In genomic region chr7:25360471-25360870, GRCh38 we compare ENCODE assay signal across 16 cellular contexts.
A peak's percentile ranks its signal among the peaks of the same experiment; 100 is the strongest.
DNase-seq lines count a peak whose midpoint lies in the region.
"Had no signal": no experiment of that assay in that cellular context is flagged by ENCODE, and none has a peak within 500 bp of the region (broad histone marks: within the 10 kb centered on the region; RNA-seq: fewer than 3 reads in every experiment).

No MANE protein-coding gene starts in this region.

- DNase-seq in NCI-H1694 treated with DMSO at 0.1 percent for 48 hours (lab: John Stamatoyannopoulos, UW): peak; percentile 44
- DNase-seq in NCI-H1694 (lab: John Stamatoyannopoulos, UW): no peak
- DNase-seq in NCI-H446 treated with DMSO at 0.1 percent for 48 hours (lab: John Stamatoyannopoulos, UW): peak; percentile 44
- DNase-seq in kidney glomerular epithelial cell (lab: John Stamatoyannopoulos, UW): peak; percentile 10
- DNase-seq in SK-N-DZ (ENCODE audit: low spot score): no peak
- no peak for DNase-seq in activated T-cell treated with anti-CD3 and anti-CD28 coated beads, Interleukin-2, amount 50 U/mL, for 48 hours
- DNase-seq in NCI-H2196 treated with DMSO at 0.1 percent for 48 hours (lab: John Stamatoyannopoulos, UW; ENCODE audit: unreplicated experiment): no peak
- DNase-seq: 8988T; activated CD8-positive, alpha-beta memory T cell treated with anti-CD3 and anti-CD28 coated beads, Interleukin-2, amount 50 U/mL, for 48 hours; activated naive CD8-positive, alpha-beta T cell treated with anti-CD3 and anti-CD28 coated beads, Interleukin-2, amount 10 ng/mL, durations not matched to agents 7 days and 5 days; CD4-positive, alpha-beta memory T cell; cerebellar nuclear complex; lower lobe of right lung; SW 1271 had no signal

- H3K27ac ChIP-seq in temporal lobe (ENCODE audit: low read depth, low read length): peak overlapping the region; percentile 89
- H3K27ac ChIP-seq: lower lobe of right lung, parathyroid adenoma had no signal

Comparison
In these comparisons a context has a peak if more than half of its experiments do, and no peak if none do; other contexts are left out.
1. DNase-seq: peak in NCI-H1694 treated with DMSO at 0.1 percent for 48 hours (single experiment), NCI-H446 treated with DMSO at 0.1 percent for 48 hours (single experiment) and kidney glomerular epithelial cell (single experiment); none in NCI-H1694 (single experiment), SK-N-DZ (single experiment), activated T-cell treated with anti-CD3 and anti-CD28 coated beads, Interleukin-2, amount 50 U/mL, for 48 hours (0 of 2) and NCI-H2196 treated with DMSO at 0.1 percent for 48 hours (single experiment).